Comparison of ENCODE assay signal across 1 cellular context in genomic region chr4:71195932-71196331, GRCh38.
TF ChIP-seq lines count a peak whose summit lies in the region.

No MANE protein-coding gene starts in this region.

TF ChIP-seq in WTC11, 78 proteins besides CTCF, POLR2A, EP300 and RAD21 (continued from another document):
- TF ChIP-seq ERG (CRISPR knock-in tag; IDR thresholded peaks at IDR 0.05), result no peak
